Comparison of ENCODE assay signal across 1 cellular context in genomic region chr22:39431821-39432251, GRCh38.
TF ChIP-seq lines count a peak whose summit lies in the region.

No MANE protein-coding gene starts in this region.

TF ChIP-seq in H1, 55 proteins besides CTCF, POLR2A, EP300 and RAD21:
- TF ChIP-seq NANOG (IDR thresholded peaks at IDR 0.05; ENCODE audit: insufficient read depth, low read depth, low read length, poor library complexity, severe bottlenecking) (no peak), TEAD4 (IDR thresholded peaks at IDR 0.05; ENCODE audit: low read depth, low read length) (no peak), SIRT6 (IDR thresholded peaks at IDR 0.05; ENCODE audit: low read length) (no peak), GABPA (IDR thresholded peaks at IDR 0.05; ENCODE audit: borderline replicate concordance, insufficient read depth, low read length) (no peak), TCF12 (IDR thresholded peaks at IDR 0.05; ENCODE audit: low read depth, low read length) (no peak), BCL11A (IDR thresholded peaks at IDR 0.05; ENCODE audit: low read depth in 2 of 2, low read length in 2 of 2) (no peak), CHD7 (IDR thresholded peaks at IDR 0.05; ENCODE audit: insufficient replicate concordance, low read length) (no peak), EGR1 (IDR thresholded peaks at IDR 0.05; ENCODE audit: borderline replicate concordance, low read depth, low read length) (no peak), TBP (IDR thresholded peaks at IDR 0.05; ENCODE audit: low read depth, low read length) (no peak), GTF2F1 (IDR thresholded peaks at IDR 0.05; ENCODE audit: borderline replicate concordance, low read depth, low read length) (no peak), RFX5 (IDR thresholded peaks at IDR 0.05; ENCODE audit: borderline replicate concordance, low read depth, low read length) (no peak)
